In genomic region chr11:69385466-69385820, GRCh38 we compare ENCODE assay signal across 21 cellular contexts.
"Had no signal": no experiment of that assay in that cellular context is flagged by ENCODE, and none has a peak within 500 bp of the region (broad histone marks: within the 10 kb centered on the region; RNA-seq: fewer than 3 reads in every experiment).

No MANE protein-coding gene starts in this region.

- H3K9me3 ChIP-seq: neutrophil had no signal

- DNase-seq: activated CD4-positive, alpha-beta T cell treated with anti-CD3 and anti-CD28 coated beads, Interleukin-2, amount 10 ng/mL, durations not matched to agents 24 days and 14 days; activated CD8-positive, alpha-beta T cell treated with anti-CD3 and anti-CD28 coated beads, Interleukin-2, amount 10 ng/mL, durations not matched to agents 7 days and 5 days; activated gamma-delta T cell treated with Interleukin-2 at 50 U/mL for 16 hours; activated naive CD8-positive, alpha-beta T cell treated with anti-CD3 and anti-CD28 coated beads for 36 hours; activated T-cell treated with anti-CD3 and anti-CD28 coated beads, Interleukin-2, amount 50 U/mL, for 72 hours; central memory CD4-positive, alpha-beta T cell; cortex of kidney; effector CD8-positive, alpha-beta T cell; mucosa of descending colon; naive thymus-derived CD4-positive, alpha-beta T cell; stimulated activated CD8-positive, alpha-beta memory T cell treated with anti-CD3 and anti-CD28 coated beads, Interleukin-4, amount 100 ng/mL, for 48 hours; stimulated activated naive CD4-positive, alpha-beta T cell; uterus had no signal

- H3K4me1 Mint-ChIP-seq: activated CD4-positive, alpha-beta T cell treated with anti-CD3 and anti-CD28 coated beads, Interleukin-2, amount 10 ng/mL, durations not matched to agents 24 days and 14 days; activated naive CD8-positive, alpha-beta T cell treated with anti-CD3 and anti-CD28 coated beads for 36 hours; memory B cell had no signal

- H3K4me3 Mint-ChIP-seq: activated CD4-positive, alpha-beta T cell treated with anti-CD3 and anti-CD28 coated beads, Interleukin-2, amount 10 ng/mL, durations not matched to agents 24 days and 14 days; activated CD8-positive, alpha-beta T cell treated with anti-CD3 and anti-CD28 coated beads, Interleukin-2, amount 10 ng/mL, durations not matched to agents 7 days and 5 days; activated naive CD8-positive, alpha-beta T cell treated with anti-CD3 and anti-CD28 coated beads for 36 hours; activated T-cell treated with anti-CD3 and anti-CD28 coated beads, Interleukin-2, amount 50 U/mL, for 72 hours; brain; memory B cell; naive thymus-derived CD4-positive, alpha-beta T cell had no signal

- H3K4me3 ChIP-seq: gastroesophageal sphincter, heart left ventricle, mucosa of descending colon, tibial artery, uterus had no signal

- H3K36me3 ChIP-seq: gastroesophageal sphincter, heart left ventricle, neutrophil, tibial artery, uterus had no signal

- H3K4me1 ChIP-seq: gastroesophageal sphincter, parathyroid adenoma, tibial artery, uterus had no signal

- H3K27ac Mint-ChIP-seq: activated CD4-positive, alpha-beta T cell treated with anti-CD3 and anti-CD28 coated beads, Interleukin-2, amount 10 ng/mL, durations not matched to agents 24 days and 14 days; activated CD8-positive, alpha-beta T cell treated with anti-CD3 and anti-CD28 coated beads, Interleukin-2, amount 10 ng/mL, durations not matched to agents 7 days and 5 days; activated naive CD8-positive, alpha-beta T cell treated with anti-CD3 and anti-CD28 coated beads for 36 hours; activated T-cell treated with anti-CD3 and anti-CD28 coated beads, Interleukin-2, amount 50 U/mL, for 72 hours; brain; memory B cell; naive thymus-derived CD4-positive, alpha-beta T cell had no signal

- ATAC-seq: activated CD8-positive, alpha-beta T cell treated with anti-CD3 and anti-CD28 coated beads, Interleukin-2, amount 10 ng/mL, durations not matched to agents 7 days and 5 days; activated T-cell treated with anti-CD3 and anti-CD28 coated beads, Interleukin-2, amount 50 U/mL, for 72 hours; esophagus mucosa; gastroesophageal sphincter; heart left ventricle; mucosa of descending colon; naive thymus-derived CD4-positive, alpha-beta T cell had no signal

- H3K27me3 Mint-ChIP-seq: activated CD4-positive, alpha-beta T cell treated with anti-CD3 and anti-CD28 coated beads, Interleukin-2, amount 10 ng/mL, durations not matched to agents 24 days and 14 days; activated naive CD8-positive, alpha-beta T cell treated with anti-CD3 and anti-CD28 coated beads for 36 hours; naive thymus-derived CD4-positive, alpha-beta T cell had no signal

- H3K27ac ChIP-seq: gastroesophageal sphincter, heart left ventricle, neutrophil, parathyroid adenoma, tibial artery, uterus had no signal

- H3K36me3 Mint-ChIP-seq: brain had no signal

- H3K27me3 ChIP-seq: heart left ventricle, neutrophil, tibial artery, uterus had no signal
